Comparison of ENCODE assay signal across 8 cellular contexts in genomic region chr19:53521373-53522202, GRCh38. TPM values are rescaled to one million over a fixed set of nuclear protein-coding genes. Genes with fewer than 3 reads are reported as not detected.
DNase-seq lines count a peak whose midpoint lies in the region; TF ChIP-seq lines count a peak whose summit lies in the region.

No MANE protein-coding gene starts in this region.

- H3K4me3 ChIP-seq in ACC112 (ENCODE audit: low read depth, low read length), result peak overlapping the region; percentile 92
- peak overlapping the region; percentile 87 for H3K4me3 ChIP-seq in HUES64 (ENCODE audit: low read length)
- peak overlapping the region; percentile 44 to 72 (median 62) for H3K4me3 ChIP-seq in breast epithelium
- peak overlapping the region; percentile 70 to 85 for H3K4me3 ChIP-seq in muscle layer of colon (ENCODE audit: low read depth in 1 of 2, low read length in 2 of 2)

- TF ChIP-seq CTCF in breast epithelium (IDR thresholded peaks at IDR 0.05), result no peak

- intact Hi-C loops in breast epithelium (cut with DNase I; ENCODE audit: low total_unique reads), result no loop called here

- no peaks in the 10 kb centered on the region for H3K36me3 ChIP-seq in ACC112 (ENCODE audit: insufficient read depth, low read length)
- peaks cover 28% of the 10 kb centered on the region for H3K36me3 ChIP-seq in HUES64 (ENCODE audit: insufficient read depth, low read length)
- no peaks in the 10 kb centered on the region for H3K36me3 ChIP-seq in breast epithelium
- H3K36me3 ChIP-seq in muscle layer of colon (ENCODE audit: insufficient read depth, low read length), result no peaks in the 10 kb centered on the region

- TF ChIP-seq POLR2A in breast epithelium (IDR thresholded peaks at IDR 0.05), result no peak

- peaks cover 7% of the 10 kb centered on the region for H3K79me2 ChIP-seq in ACC112 (ENCODE audit: control insufficient read depth, insufficient read depth, low read length, unreplicated experiment)

- WGBS in HUES64, result 17% methylated on average over 33 of the region's 33 CpGs

- H3K9me3 ChIP-seq in HUES64 (ENCODE audit: insufficient read depth, low read depth, low read length) (peaks cover 9% of the 10 kb centered on the region; the same call in 1 of the 2 replicates), breast epithelium (peaks cover 11 to 12% of the 10 kb centered on the region in 2 donors), muscle layer of colon (ENCODE audit: low read length) (no peaks in the 10 kb centered on the region)

- H3K9ac ChIP-seq in HUES64 (ENCODE audit: low read depth, low read length), result peak overlapping the region; percentile 85
- H3K9ac ChIP-seq in muscle layer of colon (ENCODE audit: low read length), result no peak overlapping the region

- no peaks in the 10 kb centered on the region for H3K27me3 ChIP-seq in ACC112 (ENCODE audit: insufficient read depth, low read length)
- no peaks in the 10 kb centered on the region for H3K27me3 ChIP-seq in HUES64 (ENCODE audit: insufficient read depth, low read length)
- no peaks in the 10 kb centered on the region for H3K27me3 ChIP-seq in breast epithelium
- no peaks in the 10 kb centered on the region for H3K27me3 ChIP-seq in muscle layer of colon (ENCODE audit: control insufficient read depth in 1 of 2, insufficient read depth in 2 of 2, low read length in 2 of 2)

- H3K27ac ChIP-seq in ACC112 (ENCODE audit: low read depth, low read length), result no peak overlapping the region
- no peak overlapping the region for H3K27ac ChIP-seq in HUES64 (ENCODE audit: low read depth, low read length)
- H3K27ac ChIP-seq in breast epithelium, result no peak overlapping the region
- no peak overlapping the region for H3K27ac ChIP-seq in muscle layer of colon (ENCODE audit: low read depth, low read length)

- no peak for DNase-seq in breast epithelium (ENCODE audit: low spot score in 2 of 2)
- DNase-seq in hepatic stellate cell (ENCODE audit: low spot score), result no peak
- DNase-seq in stimulated activated CD4-positive, alpha-beta T cell treated with anti-CD3 and anti-CD28 coated beads, Interleukin-12 subunit alpha, Interleukin-12 subunit beta, amount 100 ng/mL, for 4 hours, result no peak
- no peak for DNase-seq in HCEC 1CT
- no peak for DNase-seq in DMS153 treated with DMSO at 0.1 percent for 48 hours (lab: John Stamatoyannopoulos, UW; ENCODE audit: unreplicated experiment)

- peaks cover 3% of the 10 kb centered on the region for H3K4me1 ChIP-seq in ACC112 (ENCODE audit: control insufficient read depth, insufficient read depth, low read length, unreplicated experiment)
- no peaks in the 10 kb centered on the region; the same call in 1 of the 2 replicates for H3K4me1 ChIP-seq in HUES64 (ENCODE audit: insufficient read depth, low read length)
- peaks cover 0 to 4% of the 10 kb centered on the region in 2 donors for H3K4me1 ChIP-seq in breast epithelium
- peaks cover 9% of the 10 kb centered on the region for H3K4me1 ChIP-seq in muscle layer of colon (ENCODE audit: insufficient read depth, low read length)

- H2AFZ ChIP-seq in ACC112 (ENCODE audit: low read length, unreplicated experiment), result peak overlapping the region; percentile 97

RNA-seq across cellular contexts. Expression of gene ZNF331, which starts 16.4 kb away (rescaled TPM):
- 22.4 TPM for polyA plus RNA-seq in HUES64 (2013, experiment 1 of 2)
- polyA plus RNA-seq in HUES64 (2013, experiment 2 of 2), result 20.5 TPM
- 10 to 100 TPM; 19.5 to 84.4 (median 46.5) TPM for total RNA-seq in breast epithelium

RNA-seq across cellular contexts. Expression of gene ZNF813, which starts 54.1 kb away (rescaled TPM):
- polyA plus RNA-seq in HUES64 (2013, experiment 1 of 2), result 12.4 TPM
- polyA plus RNA-seq in HUES64 (2013, experiment 2 of 2), result 13.0 TPM
- total RNA-seq in breast epithelium, result 1 to 10 TPM; 3.3 to 7.0 (median 3.4) TPM
